27 cellular contexts compared by ENCODE assay signal in the genomic region with DNA sequence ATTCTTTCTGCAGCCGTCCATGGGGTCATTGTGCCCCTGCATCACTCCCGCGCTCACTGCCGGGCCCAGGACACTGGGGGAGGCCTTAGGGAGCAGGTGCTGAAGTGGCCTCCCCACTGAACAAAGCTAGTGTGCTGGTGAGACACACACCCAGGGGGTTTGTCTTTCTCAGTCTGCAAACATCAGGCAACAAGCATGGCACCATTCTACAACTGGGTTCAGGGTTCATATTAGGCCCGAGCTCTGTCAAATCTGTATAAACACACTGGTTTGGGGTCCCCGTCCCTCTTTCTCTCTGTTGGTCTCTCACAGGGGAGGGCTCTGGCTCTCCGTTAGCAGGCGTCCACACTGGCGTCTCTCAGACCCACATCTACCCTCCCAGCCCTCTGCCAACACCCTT.
"Had no signal": no experiment of that assay in that cellular context is flagged by ENCODE, and none has a peak within 500 bp of the region (broad histone marks: within the 10 kb centered on the region; RNA-seq: fewer than 3 reads in every experiment).

No MANE protein-coding gene starts in this region.

- H3K4me1 ChIP-seq: SJCRH30 had no signal

- H3K4me2 ChIP-seq: SK-N-SH had no signal

- H3K36me3 Mint-ChIP-seq: activated CD4-positive, alpha-beta memory T cell treated with anti-CD3 and anti-CD28 coated beads for 36 hours; activated naive CD8-positive, alpha-beta T cell; brain had no signal

- H3K4me3 ChIP-seq: MG63, SJCRH30 had no signal

- H3K4me3 Mint-ChIP-seq: activated CD4-positive, alpha-beta memory T cell treated with anti-CD3 and anti-CD28 coated beads for 36 hours; activated CD4-positive, alpha-beta T cell treated with anti-CD3 and anti-CD28 coated beads, Interleukin-2, amount 10 ng/mL, durations not matched to agents 7 days and 5 days; activated naive CD4-positive, alpha-beta T cell treated with anti-CD3 and anti-CD28 coated beads for 36 hours; activated naive CD8-positive, alpha-beta T cell; activated T-cell treated with anti-CD3 and anti-CD28 coated beads, Interleukin-2, amount 50 U/mL, for 4 hours; brain had no signal

- H3K27ac Mint-ChIP-seq: activated CD4-positive, alpha-beta memory T cell treated with anti-CD3 and anti-CD28 coated beads for 36 hours; activated CD4-positive, alpha-beta T cell treated with anti-CD3 and anti-CD28 coated beads, Interleukin-2, amount 10 ng/mL, durations not matched to agents 7 days and 5 days; activated naive CD4-positive, alpha-beta T cell treated with anti-CD3 and anti-CD28 coated beads for 36 hours; activated naive CD8-positive, alpha-beta T cell had no signal

- H3K9ac ChIP-seq: SK-N-SH had no signal

- H3K9me3 Mint-ChIP-seq: activated CD4-positive, alpha-beta memory T cell treated with anti-CD3 and anti-CD28 coated beads for 36 hours; activated CD4-positive, alpha-beta T cell treated with anti-CD3 and anti-CD28 coated beads, Interleukin-2, amount 10 ng/mL, durations not matched to agents 7 days and 5 days; activated naive CD4-positive, alpha-beta T cell treated with anti-CD3 and anti-CD28 coated beads for 36 hours; activated T-cell treated with anti-CD3 and anti-CD28 coated beads, Interleukin-2, amount 50 U/mL, for 4 hours had no signal

- H3K27ac ChIP-seq: SJCRH30, VCaP had no signal

- H3K27me3 ChIP-seq: MG63, SJCRH30 had no signal

- H3K27me3 Mint-ChIP-seq: activated CD4-positive, alpha-beta T cell treated with anti-CD3 and anti-CD28 coated beads, Interleukin-2, amount 10 ng/mL, durations not matched to agents 7 days and 5 days; activated naive CD8-positive, alpha-beta T cell had no signal

- ATAC-seq: activated T-cell treated with anti-CD3 and anti-CD28 coated beads, Interleukin-2, amount 50 U/mL, for 4 hours; Panc1; Right ventricle myocardium inferior had no signal

- DNase-seq: activated CD4-positive, alpha-beta memory T cell treated with anti-CD3 and anti-CD28 coated beads for 36 hours; activated CD4-positive, alpha-beta T cell treated with anti-CD3 and anti-CD28 coated beads, Interleukin-2, amount 10 ng/mL, durations not matched to agents 7 days and 5 days; activated CD4-positive, CD25-positive, alpha-beta regulatory T cell; activated CD8-positive, alpha-beta memory T cell treated with anti-CD3 and anti-CD28 coated beads for 24 hours; activated gamma-delta T cell; activated naive CD4-positive, alpha-beta T cell treated with anti-CD3 and anti-CD28 coated beads for 36 hours; activated T-cell treated with anti-CD3 and anti-CD28 coated beads, Interleukin-2, amount 50 U/mL, for 4 hours; amygdala; MG63; MV-4-11; NCI-H1092 treated with DMSO at 0.1 percent for 48 hours; NCI-H1417 treated with DMSO at 0.1 percent for 48 hours; NCI-H1694; NCI-H2029; NCI-H2107; NCI-H226; NCI-H526 treated with DMSO at 0.1 percent for 48 hours; OCI-M1; RPMI8226; SJCRH30; SK-N-SH; T-helper 1 cell had no signal

- H3K36me3 ChIP-seq: MG63, SJCRH30 had no signal

- H3K9me3 ChIP-seq: MG63, SJCRH30, SK-N-SH had no signal
